ENCODE assay signal across 15 cellular contexts in the genomic region with DNA sequence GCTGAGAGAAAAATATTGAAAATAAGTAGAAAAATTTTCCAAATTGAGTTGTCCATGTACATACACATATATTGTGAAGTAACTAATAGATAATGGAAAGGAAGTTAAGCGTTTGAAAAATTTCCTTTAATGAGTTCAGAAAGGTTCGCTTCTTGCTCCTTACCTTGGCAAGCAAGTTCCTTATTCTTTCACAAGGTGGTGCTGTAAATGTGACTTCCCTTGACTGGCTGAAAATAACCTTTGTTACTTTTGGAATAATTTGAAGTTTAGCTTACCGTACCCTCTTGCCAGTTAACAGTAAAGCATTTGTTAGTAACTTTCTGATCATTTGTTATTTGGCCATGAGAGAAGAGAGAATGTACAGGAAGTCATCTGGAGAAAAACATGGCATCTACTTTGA. TPM values are rescaled to one million over a fixed set of nuclear protein-coding genes. Genes with fewer than 3 reads are reported as not detected.
DNase-seq lines count a peak whose midpoint lies in the region; ATAC-seq and TF ChIP-seq lines count a peak whose summit lies in the region.
"Had no signal": no experiment of that assay in that cellular context is flagged by ENCODE, and none has a peak within 500 bp of the region (broad histone marks: within the 10 kb centered on the region; RNA-seq: fewer than 3 reads in every experiment).

No MANE protein-coding gene starts in this region.

- H4K20me1 ChIP-seq in GM23338 (replicated peaks; ENCODE audit: insufficient read depth), result no peaks in the 10 kb centered on the region

- H3K4me1 Mint-ChIP-seq in GM23338 (peaks cover 12% of the 10 kb centered on the region), glutamatergic neuron (ENCODE audit: low read depth, unreplicated experiment) (no peaks in the 10 kb centered on the region)
- H3K4me1 Mint-ChIP-seq: activated naive CD4-positive, alpha-beta T cell treated with anti-CD3 and anti-CD28 coated beads, Interleukin-2, amount 10 ng/mL, durations not matched to agents 7 days and 5 days had no signal

- H3K9me3 Mint-ChIP-seq in GM23338 (no peaks in the 10 kb centered on the region), glutamatergic neuron (ENCODE audit: unreplicated experiment) (no peaks in the 10 kb centered on the region)

- ATAC-seq in GM23338 (peak; percentile 54), RWPE2 (ENCODE audit: low read depth) (no peak), HG03025 (IDR thresholded peaks at IDR 0.05; ENCODE audit: low FRiP score, unreplicated experiment) (no peak), HG02970 (IDR thresholded peaks at IDR 0.05; ENCODE audit: low FRiP score, unreplicated experiment) (no peak), GM21528 (IDR thresholded peaks at IDR 0.05; ENCODE audit: low FRiP score, unreplicated experiment) (no peak)

- no peaks in the 10 kb centered on the region for H3K36me3 ChIP-seq in GM23338 (ENCODE audit: insufficient read depth)
- no peaks in the 10 kb centered on the region for H3K36me3 ChIP-seq in RWPE2 (ENCODE audit: low read depth)

- H3F3A ChIP-seq in GM23338 (replicated peaks; ENCODE audit: low read depth), result no peaks in the 10 kb centered on the region

- H3K79me2 ChIP-seq in GM23338 (replicated peaks; ENCODE audit: insufficient read depth), result no peaks in the 10 kb centered on the region

- H3K27ac ChIP-seq in GM23338 (ENCODE audit: low read depth) (no peak overlapping the region), RWPE2 (ENCODE audit: poor library complexity, severe bottlenecking) (no peak overlapping the region)
- H3K27ac ChIP-seq: epithelial cell of prostate, skin epidermis had no signal

- H3K9me3 ChIP-seq in RWPE2 (ENCODE audit: severe bottlenecking), result no peaks in the 10 kb centered on the region

- peaks cover 5% of the 10 kb centered on the region; the same call in 1 of the 2 replicates for H3K4me1 ChIP-seq in GM23338 (ENCODE audit: insufficient read depth)
- H3K4me1 ChIP-seq in RWPE2 (ENCODE audit: insufficient read depth, poor library complexity, severe bottlenecking), result no peaks in the 10 kb centered on the region

- H3K36me3 Mint-ChIP-seq in GM23338 (ENCODE audit: low read depth), result no peaks in the 10 kb centered on the region
- no peaks in the 10 kb centered on the region for H3K36me3 Mint-ChIP-seq in glutamatergic neuron (ENCODE audit: unreplicated experiment)
- H3K36me3 Mint-ChIP-seq: activated naive CD4-positive, alpha-beta T cell treated with anti-CD3 and anti-CD28 coated beads, Interleukin-2, amount 10 ng/mL, durations not matched to agents 7 days and 5 days had no signal

- TF ChIP-seq CTCF in AG09309 (IDR thresholded peaks at IDR 0.05; ENCODE audit: control insufficient read depth, insufficient read depth, low read depth, low read length, missing control alignments) (peak; percentile 14), GM23338 (conservative IDR thresholded peaks at IDR 0.05; ENCODE audit: low read depth in 2 of 2) (peak; percentile 70 to 73), RWPE2 (IDR thresholded peaks at IDR 0.05; ENCODE audit: poor library complexity, severe bottlenecking) (peak; percentile 49), glutamatergic neuron (IDR thresholded peaks at IDR 0.05; ENCODE audit: partially characterized antibody, unreplicated experiment) (peak; percentile 24)

- no peak overlapping the region for H3K27ac Mint-ChIP-seq in GM23338
- H3K27ac Mint-ChIP-seq in glutamatergic neuron (ENCODE audit: unreplicated experiment), result no peak overlapping the region
- H3K27ac Mint-ChIP-seq: activated naive CD4-positive, alpha-beta T cell treated with anti-CD3 and anti-CD28 coated beads, Interleukin-2, amount 10 ng/mL, durations not matched to agents 7 days and 5 days had no signal

- H3K27me3 ChIP-seq in GM23338 (ENCODE audit: insufficient read depth) (no peaks in the 10 kb centered on the region), RWPE2 (ENCODE audit: insufficient read depth, poor library complexity, severe bottlenecking) (no peaks in the 10 kb centered on the region)

- H2AFZ ChIP-seq in GM23338, result no peak overlapping the region

- H3K4me2 ChIP-seq in GM23338, result no peak overlapping the region

- H3K27me3 Mint-ChIP-seq in GM23338 (ENCODE audit: insufficient read depth, low read depth, poor library complexity) (no peaks in the 10 kb centered on the region), glutamatergic neuron (ENCODE audit: unreplicated experiment) (no peaks in the 10 kb centered on the region)
- H3K27me3 Mint-ChIP-seq: activated naive CD4-positive, alpha-beta T cell treated with anti-CD3 and anti-CD28 coated beads, Interleukin-2, amount 10 ng/mL, durations not matched to agents 7 days and 5 days had no signal

- H3K4me3 Mint-ChIP-seq in GM23338, result no peak overlapping the region
- no peak overlapping the region for H3K4me3 Mint-ChIP-seq in glutamatergic neuron (ENCODE audit: unreplicated experiment)
- H3K4me3 Mint-ChIP-seq: activated naive CD4-positive, alpha-beta T cell treated with anti-CD3 and anti-CD28 coated beads, Interleukin-2, amount 10 ng/mL, durations not matched to agents 7 days and 5 days had no signal

- H3K4me3 ChIP-seq in AG09309 (ENCODE audit: control insufficient read depth, low read depth, low read length), result no peak overlapping the region
- no peak overlapping the region for H3K4me3 ChIP-seq in GM23338
- no peak overlapping the region for H3K4me3 ChIP-seq in RWPE2 (ENCODE audit: severe bottlenecking)
- H3K4me3 ChIP-seq: skin epidermis had no signal

- DNase-seq in AG09309 (ENCODE audit: low read depth) (no peak), GM23338 (ENCODE audit: low spot score) (peak; percentile 68), RWPE2 (ENCODE audit: low spot score) (no peak), glutamatergic neuron (no peak), hippocampal formation (lab: John Stamatoyannopoulos, UW) (no peak)
- DNase-seq: activated CD4-positive, CD25-positive, alpha-beta regulatory T cell treated with anti-CD3 and anti-CD28 coated beads, Interleukin-2, amount 50 U/mL, for 72 hours; activated naive CD4-positive, alpha-beta T cell treated with anti-CD3 and anti-CD28 coated beads, Interleukin-2, amount 10 ng/mL, durations not matched to agents 7 days and 5 days; DMS153; stimulated activated naive CD4-positive, alpha-beta T cell had no signal

- H3K9me2 ChIP-seq in GM23338 (ENCODE audit: insufficient read depth), result no peaks in the 10 kb centered on the region

TF ChIP-seq in GM23338, 12 proteins besides CTCF, POLR2A, EP300 and RAD21 (continues in another document):
- TF ChIP-seq, protein P1, sequence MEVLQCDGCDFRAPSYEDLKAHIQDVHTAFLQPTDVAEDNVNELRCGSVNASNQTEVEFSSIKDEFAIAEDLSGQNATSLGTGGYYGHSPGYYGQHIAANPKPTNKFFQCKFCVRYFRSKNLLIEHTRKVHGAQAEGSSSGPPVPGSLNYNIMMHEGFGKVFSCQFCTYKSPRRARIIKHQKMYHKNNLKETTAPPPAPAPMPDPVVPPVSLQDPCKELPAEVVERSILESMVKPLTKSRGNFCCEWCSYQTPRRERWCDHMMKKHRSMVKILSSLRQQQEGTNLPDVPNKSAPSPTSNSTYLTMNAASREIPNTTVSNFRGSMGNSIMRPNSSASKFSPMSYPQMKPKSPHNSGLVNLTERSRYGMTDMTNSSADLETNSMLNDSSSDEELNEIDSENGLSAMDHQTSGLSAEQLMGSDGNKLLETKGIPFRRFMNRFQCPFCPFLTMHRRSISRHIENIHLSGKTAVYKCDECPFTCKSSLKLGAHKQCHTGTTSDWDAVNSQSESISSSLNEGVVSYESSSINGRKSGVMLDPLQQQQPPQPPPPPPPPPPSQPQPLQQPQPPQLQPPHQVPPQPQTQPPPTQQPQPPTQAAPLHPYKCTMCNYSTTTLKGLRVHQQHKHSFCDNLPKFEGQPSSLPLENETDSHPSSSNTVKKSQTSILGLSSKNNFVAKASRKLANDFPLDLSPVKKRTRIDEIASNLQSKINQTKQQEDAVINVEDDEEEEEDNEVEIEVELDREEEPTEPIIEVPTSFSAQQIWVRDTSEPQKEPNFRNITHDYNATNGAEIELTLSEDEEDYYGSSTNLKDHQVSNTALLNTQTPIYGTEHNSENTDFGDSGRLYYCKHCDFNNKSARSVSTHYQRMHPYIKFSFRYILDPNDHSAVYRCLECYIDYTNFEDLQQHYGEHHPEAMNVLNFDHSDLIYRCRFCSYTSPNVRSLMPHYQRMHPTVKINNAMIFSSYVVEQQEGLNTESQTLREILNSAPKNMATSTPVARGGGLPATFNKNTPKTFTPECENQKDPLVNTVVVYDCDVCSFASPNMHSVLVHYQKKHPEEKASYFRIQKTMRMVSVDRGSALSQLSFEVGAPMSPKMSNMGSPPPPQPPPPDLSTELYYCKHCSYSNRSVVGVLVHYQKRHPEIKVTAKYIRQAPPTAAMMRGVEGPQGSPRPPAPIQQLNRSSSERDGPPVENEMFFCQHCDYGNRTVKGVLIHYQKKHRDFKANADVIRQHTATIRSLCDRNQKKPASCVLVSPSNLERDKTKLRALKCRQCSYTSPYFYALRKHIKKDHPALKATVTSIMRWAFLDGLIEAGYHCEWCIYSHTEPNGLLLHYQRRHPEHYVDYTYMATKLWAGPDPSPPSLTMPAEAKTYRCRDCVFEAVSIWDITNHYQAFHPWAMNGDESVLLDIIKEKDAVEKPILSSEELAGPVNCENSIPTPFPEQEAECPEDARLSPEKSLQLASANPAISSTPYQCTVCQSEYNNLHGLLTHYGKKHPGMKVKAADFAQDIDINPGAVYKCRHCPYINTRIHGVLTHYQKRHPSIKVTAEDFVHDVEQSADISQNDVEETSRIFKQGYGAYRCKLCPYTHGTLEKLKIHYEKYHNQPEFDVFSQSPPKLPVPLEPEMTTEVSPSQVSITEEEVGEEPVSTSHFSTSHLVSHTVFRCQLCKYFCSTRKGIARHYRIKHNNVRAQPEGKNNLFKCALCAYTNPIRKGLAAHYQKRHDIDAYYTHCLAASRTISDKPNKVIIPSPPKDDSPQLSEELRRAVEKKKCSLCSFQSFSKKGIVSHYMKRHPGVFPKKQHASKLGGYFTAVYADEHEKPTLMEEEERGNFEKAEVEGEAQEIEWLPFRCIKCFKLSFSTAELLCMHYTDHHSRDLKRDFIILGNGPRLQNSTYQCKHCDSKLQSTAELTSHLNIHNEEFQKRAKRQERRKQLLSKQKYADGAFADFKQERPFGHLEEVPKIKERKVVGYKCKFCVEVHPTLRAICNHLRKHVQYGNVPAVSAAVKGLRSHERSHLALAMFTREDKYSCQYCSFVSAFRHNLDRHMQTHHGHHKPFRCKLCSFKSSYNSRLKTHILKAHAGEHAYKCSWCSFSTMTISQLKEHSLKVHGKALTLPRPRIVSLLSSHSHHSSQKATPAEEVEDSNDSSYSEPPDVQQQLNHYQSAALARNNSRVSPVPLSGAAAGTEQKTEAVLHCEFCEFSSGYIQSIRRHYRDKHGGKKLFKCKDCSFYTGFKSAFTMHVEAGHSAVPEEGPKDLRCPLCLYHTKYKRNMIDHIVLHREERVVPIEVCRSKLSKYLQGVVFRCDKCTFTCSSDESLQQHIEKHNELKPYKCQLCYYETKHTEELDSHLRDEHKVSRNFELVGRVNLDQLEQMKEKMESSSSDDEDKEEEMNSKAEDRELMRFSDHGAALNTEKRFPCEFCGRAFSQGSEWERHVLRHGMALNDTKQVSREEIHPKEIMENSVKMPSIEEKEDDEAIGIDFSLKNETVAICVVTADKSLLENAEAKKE (CRISPR knock-in tag; IDR thresholded peaks at IDR 0.05), result no peak

RNA-seq across cellular contexts. Expression of a gene that starts 41.6 kb away (rescaled TPM):
- not detected in 2 replicates for total RNA-seq in GM23338 (2014; rRNA removed; shearing (Covaris generic))
- not detected in 2 replicates for polyA plus RNA-seq in GM23338 (2016; fragmentation: Nextera tagmentation; extraction: Ambion mirVana)
- not detected for total RNA-seq in glutamatergic neuron (ENCODE audit: unreplicated experiment)
- total RNA-seq: lung microvascular endothelial cell had no signal

Comparison
In these comparisons a context has a peak if more than half of its experiments do, and no peak if none do; other contexts are left out.
1. CTCF ChIP-seq: peak in every context shown above with its lines; median percentile 72 in GM23338; 49 in RWPE2; 24 in glutamatergic neuron; 14 in AG09309.